ENCODE assay signal across 22 cellular contexts in genomic region chr1:159983681-159984080, GRCh38. TPM values are rescaled to one million over a fixed set of nuclear protein-coding genes. Genes with fewer than 3 reads are reported as not detected.
A peak's percentile ranks its signal among the peaks of the same experiment; 100 is the strongest.
DNase-seq lines count a peak whose midpoint lies in the region; ATAC-seq and TF ChIP-seq lines count a peak whose summit lies in the region.
"Had no signal": no experiment of that assay in that cellular context is flagged by ENCODE, and none has a peak within 500 bp of the region (broad histone marks: within the 10 kb centered on the region; RNA-seq: fewer than 3 reads in every experiment).

No MANE protein-coding gene starts in this region.

- ATAC-seq in HG03354 (IDR thresholded peaks at IDR 0.05; ENCODE audit: poor library complexity, severe bottlenecking, unreplicated experiment) = no peak
- ATAC-seq: GM12878 had no signal

- peak; percentile 71 for DNase-seq in WERI-Rb-1
- peak; percentile 5 for DNase-seq in colonic mucosa
- peak; percentile 43 for DNase-seq in endodermal cell
- DNase-seq in osteoblast (ENCODE audit: insufficient read length, low spot score, missing footprints) = no peak
- no peak for DNase-seq in NAMALWA (ENCODE audit: low spot score)
- DNase-seq: ACHN; BE2C; C1 segment of cervical spinal cord; CD4-positive, CD25-positive, alpha-beta regulatory T cell; CD8-positive, alpha-beta memory T cell; COR-L47; DMS 273 treated with DMSO at 0.1 percent for 48 hours; DMS53; DND-41; EL; GM23248; HCEC 1CT; IMR-90 had no signal

- H3K9me3 Mint-ChIP-seq in endodermal cell = no peaks in the 10 kb centered on the region
- H3K9me3 Mint-ChIP-seq: CD4-positive, CD25-positive, alpha-beta regulatory T cell; CD8-positive, alpha-beta memory T cell had no signal

- 77 to 89% methylated on average over 3 to 5 of the region's 5 CpGs for WGBS in endodermal cell (ENCODE audit: insufficient coverage in 1 of 2, insufficient read length in 1 of 2), 2 experiments

- H3K4me1 Mint-ChIP-seq in endodermal cell = peaks cover 7% of the 10 kb centered on the region
- H3K4me1 Mint-ChIP-seq: CD8-positive, alpha-beta memory T cell had no signal

- no peaks in the 10 kb centered on the region for H3K79me2 ChIP-seq in osteoblast (ENCODE audit: insufficient read depth, low read length)

- H3K27ac Mint-ChIP-seq in endodermal cell = no peak overlapping the region
- H3K27ac Mint-ChIP-seq: CD4-positive, CD25-positive, alpha-beta regulatory T cell had no signal

- H3K4me2 ChIP-seq in osteoblast (ENCODE audit: insufficient read depth, low read length) = no peak overlapping the region

- H3K9me3 ChIP-seq in WERI-Rb-1 (ENCODE audit: severe bottlenecking) = peaks cover 8% of the 10 kb centered on the region
- no peaks in the 10 kb centered on the region for H3K9me3 ChIP-seq in colonic mucosa
- no peaks in the 10 kb centered on the region for H3K9me3 ChIP-seq in endodermal cell (ENCODE audit: control insufficient read depth, low read length)
- H3K9me3 ChIP-seq in osteoblast (ENCODE audit: low read depth, low read length) = no peaks in the 10 kb centered on the region
- H3K9me3 ChIP-seq: BE2C had no signal

- H3K27me3 Mint-ChIP-seq in endodermal cell (ENCODE audit: insufficient read depth) = peaks cover 21% of the 10 kb centered on the region

- H3K36me3 ChIP-seq in WERI-Rb-1 (no peaks in the 10 kb centered on the region), colonic mucosa (no peaks in the 10 kb centered on the region), endodermal cell (ENCODE audit: control insufficient read depth, insufficient read depth, low read length) (no peaks in the 10 kb centered on the region), osteoblast (ENCODE audit: insufficient read depth, low read length) (peaks cover 5% of the 10 kb centered on the region)
- H3K36me3 ChIP-seq: BE2C had no signal

- intact Hi-C loops in colonic mucosa (cut with DNase I) = no loop called here

- H3K27me3 ChIP-seq in WERI-Rb-1 (ENCODE audit: insufficient read depth, low read depth, severe bottlenecking) (no peaks in the 10 kb centered on the region), colonic mucosa (no peaks in the 10 kb centered on the region), endodermal cell (ENCODE audit: control insufficient read depth, insufficient read depth, low read length, poor library complexity, severe bottlenecking) (peaks cover 22% of the 10 kb centered on the region), osteoblast (ENCODE audit: insufficient read depth, low read length) (no peaks in the 10 kb centered on the region)

- no peaks in the 10 kb centered on the region for H4K20me1 ChIP-seq in osteoblast (ENCODE audit: insufficient read depth, low read length)

- H3K9ac ChIP-seq in colonic mucosa (ENCODE audit: low read depth in 2 of 2, low read length in 2 of 2) (no peak overlapping the region), endodermal cell (ENCODE audit: extremely low read depth, low read length, poor library complexity, severe bottlenecking) (no peak overlapping the region)
- H3K9ac ChIP-seq: GM23248 had no signal

- TF ChIP-seq CTCF in WERI-Rb-1 (IDR thresholded peaks at IDR 0.05; ENCODE audit: low read depth, low read length) (no peak), colonic mucosa (IDR thresholded peaks at IDR 0.05) (no peak), endodermal cell (conservative IDR thresholded peaks at IDR 0.05) (no peak), osteoblast (IDR thresholded peaks at IDR 0.05; ENCODE audit: extremely low read depth, low read depth, low read length) (no peak)

- H3K27ac ChIP-seq in WERI-Rb-1 (peak overlapping the region; percentile 65), colonic mucosa (no peak overlapping the region), endodermal cell (ENCODE audit: low read depth, low read length) (no peak overlapping the region), osteoblast (ENCODE audit: low read depth, low read length) (no peak overlapping the region)
- H3K27ac ChIP-seq: GM23248, HL-60 had no signal

- H3K36me3 Mint-ChIP-seq in endodermal cell (ENCODE audit: low read depth) = no peaks in the 10 kb centered on the region
- H3K36me3 Mint-ChIP-seq: CD4-positive, CD25-positive, alpha-beta regulatory T cell; CD8-positive, alpha-beta memory T cell had no signal

- H3K4me3 Mint-ChIP-seq in endodermal cell = no peak overlapping the region
- H3K4me3 Mint-ChIP-seq: CD4-positive, CD25-positive, alpha-beta regulatory T cell; CD8-positive, alpha-beta memory T cell had no signal

- H3K4me1 ChIP-seq in colonic mucosa = no peaks in the 10 kb centered on the region
- no peaks in the 10 kb centered on the region for H3K4me1 ChIP-seq in endodermal cell (ENCODE audit: control insufficient read depth, insufficient read depth, low read length)
- no peaks in the 10 kb centered on the region for H3K4me1 ChIP-seq in osteoblast (ENCODE audit: insufficient read depth, low read length)
- H3K4me1 ChIP-seq: BE2C had no signal

- H3K4me3 ChIP-seq in WERI-Rb-1 (ENCODE audit: low read depth, low read length) = no peak overlapping the region; the same call in 1 of the 2 replicates
- no peak overlapping the region for H3K4me3 ChIP-seq in colonic mucosa
- H3K4me3 ChIP-seq in endodermal cell (ENCODE audit: low read length) = no peak overlapping the region
- no peak overlapping the region for H3K4me3 ChIP-seq in osteoblast (ENCODE audit: insufficient read depth, low read length)
- H3K4me3 ChIP-seq: GM12878, GM23248 had no signal

- no peak overlapping the region for H2AFZ ChIP-seq in osteoblast (ENCODE audit: low read length)
- H2AFZ ChIP-seq: GM23248 had no signal

RNA-seq across cellular contexts. Expression of gene SLAMF9, which starts 29.6 kb away (rescaled TPM):
- total RNA-seq in colonic mucosa = not detected
- not detected for total RNA-seq in endodermal cell
- not detected for polyA plus RNA-seq in endodermal cell (2013, experiment 1 of 2)
- not detected for polyA plus RNA-seq in endodermal cell (2013, experiment 2 of 2)
- total RNA-seq in osteoblast = not detected in 2 replicates
- total RNA-seq: CD4-positive, CD25-positive, alpha-beta regulatory T cell; CD8-positive, alpha-beta memory T cell; G401; GM12878; GM23248 had no signal
- polyA plus RNA-seq: CD4-positive, CD25-positive, alpha-beta regulatory T cell; CD8-positive, alpha-beta memory T cell; GM12878 had no signal

RNA-seq across cellular contexts. Expression of gene IGSF9, which starts 38.3 kb away (rescaled TPM):
- total RNA-seq in colonic mucosa (10 to 100 TPM; 14.1 to 41.8 TPM), endodermal cell (1 to 10 TPM; 7.5 to 9.2 TPM), osteoblast (under 0.01 TPM in 2 replicates)
- polyA plus RNA-seq in endodermal cell (2013, experiment 1 of 2) = 34.7 TPM
- 30.4 TPM for polyA plus RNA-seq in endodermal cell (2013, experiment 2 of 2)
- total RNA-seq: CD4-positive, CD25-positive, alpha-beta regulatory T cell; G401; GM12878; GM23248; IMR-90 had no signal
- polyA plus RNA-seq: CD8-positive, alpha-beta memory T cell had no signal

RNA-seq across cellular contexts. Expression of gene PIGM, which starts 48.1 kb away (rescaled TPM):
- total RNA-seq in colonic mucosa = 1 to 10 TPM; 4.0 to 6.2 TPM
- 1 to 10 TPM; 4.6 to 5.2 TPM for total RNA-seq in endodermal cell
- 6.7 TPM for polyA plus RNA-seq in endodermal cell (2013, experiment 1 of 2)
- 5.5 TPM for polyA plus RNA-seq in endodermal cell (2013, experiment 2 of 2)
- 7.2 and 7.4 TPM in 2 replicates for total RNA-seq in osteoblast

RNA-seq across cellular contexts. Expression of gene TAGLN2, which starts 58.4 kb away (rescaled TPM):
- total RNA-seq in colonic mucosa (100 to 1,000 TPM; 354 to 515 TPM), endodermal cell (100 to 1,000 TPM; 136 to 221 TPM), osteoblast (156 and 159 TPM in 2 replicates)
- polyA plus RNA-seq in endodermal cell (2013, experiment 1 of 2) = 141 TPM
- polyA plus RNA-seq in endodermal cell (2013, experiment 2 of 2) = 179 TPM

Comparison
In these comparisons a context has a peak if more than half of its experiments do, and no peak if none do; other contexts are left out.
1. DNase-seq: peak in WERI-Rb-1 (single experiment), colonic mucosa (single experiment) and endodermal cell (single experiment); none in osteoblast (single experiment) and NAMALWA (single experiment).